14 cellular contexts compared by ENCODE assay signal in the genomic region with DNA sequence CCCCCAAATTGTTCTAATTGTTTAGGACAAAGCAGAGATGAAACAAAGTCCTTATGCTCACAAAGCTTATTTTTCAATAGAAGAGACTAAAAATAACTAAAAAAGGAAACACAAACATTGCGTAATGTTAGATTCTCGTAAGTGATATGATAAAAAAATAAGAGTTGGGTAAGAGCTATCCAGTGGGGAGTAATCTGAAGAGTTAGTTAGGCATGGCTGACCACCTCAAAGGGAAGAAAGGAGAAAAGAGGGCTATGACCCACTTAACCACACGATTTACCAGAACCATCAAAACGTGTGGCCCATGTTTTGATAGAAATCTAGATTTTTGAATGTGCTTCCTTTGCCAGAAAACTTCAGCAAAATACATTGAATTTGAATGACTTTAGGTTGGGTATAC.
DNase-seq lines count a peak whose midpoint lies in the region; TF ChIP-seq lines count a peak whose summit lies in the region.
"Had no signal": no experiment of that assay in that cellular context is flagged by ENCODE, and none has a peak within 500 bp of the region (broad histone marks: within the 10 kb centered on the region; RNA-seq: fewer than 3 reads in every experiment).

No MANE protein-coding gene starts in this region.

- in situ Hi-C loops in astrocyte of the spinal cord (cut with HindIII; ENCODE audit: low sequenced_read_pairs): no loop called here

- no peaks in the 10 kb centered on the region for H3K4me1 Mint-ChIP-seq in activated naive CD4-positive, alpha-beta T cell treated with anti-CD3 and anti-CD28 coated beads for 36 hours (ENCODE audit: low read depth)

- H3K27me3 Mint-ChIP-seq in activated naive CD4-positive, alpha-beta T cell treated with anti-CD3 and anti-CD28 coated beads for 36 hours (ENCODE audit: low read depth): no peaks in the 10 kb centered on the region

- DNase-seq in DMS53 (lab: John Stamatoyannopoulos, UW): peak; percentile 3
- no peak for DNase-seq in DMS53 treated with DMSO at 0.1 percent for 48 hours (lab: John Stamatoyannopoulos, UW; ENCODE audit: unreplicated experiment)
- peak; percentile 23 for DNase-seq in NB4 (ENCODE audit: low read depth)
- peak; percentile 17 for DNase-seq in astrocyte of the spinal cord (ENCODE audit: low read depth, low spot score)
- DNase-seq in non-pigmented ciliary epithelial cell (ENCODE audit: low read depth): peak; percentile 10
- no peak for DNase-seq in activated naive CD4-positive, alpha-beta T cell treated with anti-CD3 and anti-CD28 coated beads for 36 hours
- DNase-seq in NCI-H526 (lab: John Stamatoyannopoulos, UW): no peak
- no peak for DNase-seq in COR-L47 (lab: John Stamatoyannopoulos, UW)
- DNase-seq: DMS153, HCEC 1CT, NCI-H1105, NCI-H1694 treated with DMSO at 0.1 percent for 48 hours, NCI-H446, NCI-H748 treated with DMSO at 0.1 percent for 48 hours had no signal

- intact Hi-C loops in activated naive CD4-positive, alpha-beta T cell treated with anti-CD3 and anti-CD28 coated beads for 36 hours (cut with micrococcal nuclease): no loop called here

- no peaks in the 10 kb centered on the region for H3K36me3 Mint-ChIP-seq in activated naive CD4-positive, alpha-beta T cell treated with anti-CD3 and anti-CD28 coated beads for 36 hours (ENCODE audit: low read depth)

- no peak overlapping the region for H3K27ac Mint-ChIP-seq in activated naive CD4-positive, alpha-beta T cell treated with anti-CD3 and anti-CD28 coated beads for 36 hours

- H3K9me3 Mint-ChIP-seq in activated naive CD4-positive, alpha-beta T cell treated with anti-CD3 and anti-CD28 coated beads for 36 hours: peaks cover 3% of the 10 kb centered on the region

- CTCF ChIA-PET in activated naive CD4-positive, alpha-beta T cell treated with anti-CD3 and anti-CD28 coated beads for 36 hours (lab: Charles Lee): no interaction called here

- TF ChIP-seq CTCF in NB4 (IDR thresholded peaks at IDR 0.05; ENCODE audit: low read depth, low read length) (no peak), astrocyte of the spinal cord (IDR thresholded peaks at IDR 0.05; ENCODE audit: low read depth, low read length) (no peak)

- H3K4me3 ChIP-seq in NB4 (ENCODE audit: low read depth, low read length) (no peak overlapping the region), astrocyte of the spinal cord (ENCODE audit: low read depth, low read length) (no peak overlapping the region)

- TF ChIP-seq POLR2A in NB4 (IDR thresholded peaks at IDR 0.05; ENCODE audit: extremely low read depth, insufficient read length): no peak

- H3K4me3 Mint-ChIP-seq in activated naive CD4-positive, alpha-beta T cell treated with anti-CD3 and anti-CD28 coated beads for 36 hours: no peak overlapping the region

Comparison
In these comparisons a context has a peak if more than half of its experiments do, and no peak if none do; other contexts are left out.
1. DNase-seq: peak in DMS53 (single experiment), NB4 (single experiment), astrocyte of the spinal cord (single experiment) and non-pigmented ciliary epithelial cell (single experiment); none in DMS53 treated with DMSO at 0.1 percent for 48 hours (single experiment), activated naive CD4-positive, alpha-beta T cell treated with anti-CD3 and anti-CD28 coated beads for 36 hours (single experiment), NCI-H526 (0 of 2) and COR-L47 (single experiment).